In the genomic region with DNA sequence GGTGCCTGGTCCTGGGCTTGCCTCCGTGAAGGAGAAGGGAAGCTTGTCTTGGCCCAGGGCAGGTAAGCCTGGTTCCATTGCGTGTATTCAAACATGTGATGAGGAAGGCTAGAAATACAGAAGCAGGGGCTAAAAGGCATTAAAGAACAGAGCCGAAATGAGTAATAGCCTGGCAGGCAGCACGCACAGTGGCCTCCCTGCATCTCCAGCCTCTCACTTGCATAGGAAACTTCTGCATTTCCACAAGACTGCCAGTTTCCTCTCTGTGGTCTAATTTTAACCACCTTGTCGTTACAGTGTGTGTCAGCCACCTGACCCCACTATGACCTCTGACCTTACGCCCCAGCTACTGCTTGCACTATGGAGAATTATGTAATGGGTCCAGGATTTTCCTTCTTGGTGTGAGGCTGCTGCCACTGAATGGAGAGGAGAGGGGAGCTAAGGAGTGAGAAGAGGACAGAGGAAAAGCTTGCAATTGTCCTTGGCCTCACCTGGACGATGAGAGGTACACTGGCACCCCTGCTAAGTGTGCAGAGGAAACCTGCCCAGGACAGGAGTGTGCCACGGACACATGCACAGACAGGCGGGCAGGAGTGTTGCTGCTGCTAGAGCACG, we compare ENCODE assay signal across 8 cellular contexts. TPM values are rescaled to one million over a fixed set of nuclear protein-coding genes. Genes with fewer than 3 reads are reported as not detected.
DNase-seq lines count a peak whose midpoint lies in the region; ATAC-seq and TF ChIP-seq lines count a peak whose summit lies in the region.

No MANE protein-coding gene starts in this region.

- ATAC-seq in GM19351 (IDR thresholded peaks at IDR 0.05; ENCODE audit: unreplicated experiment) (peak; percentile 44), left lung (peak; percentile 9), GM18520 (IDR thresholded peaks at IDR 0.05; ENCODE audit: unreplicated experiment) (no peak)
- peak; percentile 66 to 70 for ATAC-seq in activated T-cell treated with anti-CD3 and anti-CD28 coated beads, Interleukin-2, amount 50 U/mL, for 72 hours (replicated peaks in 1 of 2)

- no peaks in the 10 kb centered on the region for H3K9me2 ChIP-seq in Karpas-422 (replicated peaks; ENCODE audit: insufficient read depth, low read length)

- H3K9me3 Mint-ChIP-seq in activated T-cell treated with anti-CD3 and anti-CD28 coated beads, Interleukin-2, amount 50 U/mL, for 72 hours, result no peaks in the 10 kb centered on the region

- no peak overlapping the region for H3K4me3 ChIP-seq in Karpas-422 (ENCODE audit: low read length)
- H3K4me3 ChIP-seq in left lung, result no peak overlapping the region
- no peak overlapping the region for H3K4me3 ChIP-seq in stomach

- peak overlapping the region; percentile 1 for H3K27ac Mint-ChIP-seq in activated T-cell treated with anti-CD3 and anti-CD28 coated beads, Interleukin-2, amount 50 U/mL, for 72 hours

- peaks cover 86% of the 10 kb centered on the region for H3K4me1 Mint-ChIP-seq in activated T-cell treated with anti-CD3 and anti-CD28 coated beads, Interleukin-2, amount 50 U/mL, for 72 hours (ENCODE audit: low read depth)

- TF ChIP-seq EP300 in stomach (IDR thresholded peaks at IDR 0.05), result no peak

- H3K27me3 ChIP-seq in Karpas-422 (ENCODE audit: low read length) (no peaks in the 10 kb centered on the region), left lung (no peaks in the 10 kb centered on the region), stomach (no peaks in the 10 kb centered on the region)

- H3K79me2 ChIP-seq in Karpas-422 (ENCODE audit: low read length), result no peaks in the 10 kb centered on the region

- peak overlapping the region; percentile 5; the same call in 1 of the 2 replicates for H3K9ac ChIP-seq in Karpas-422 (ENCODE audit: low read length)

- peaks cover 11 to 12% of the 10 kb centered on the region in 2 donors for H3K36me3 Mint-ChIP-seq in activated T-cell treated with anti-CD3 and anti-CD28 coated beads, Interleukin-2, amount 50 U/mL, for 72 hours (ENCODE audit: insufficient read depth in 2 of 2)

- H3K27ac ChIP-seq in Karpas-422 (ENCODE audit: low read length) (peak overlapping the region; percentile 39; the same call in 1 of the 2 replicates), left lung (peak overlapping the region in 1 of 2 donors; percentile 69), stomach (peak overlapping the region; percentile 64 to 92 (median 85))

- H2AFZ ChIP-seq in Karpas-422 (ENCODE audit: low read length), result no peak overlapping the region

- TF ChIP-seq CTCF in left lung (IDR thresholded peaks at IDR 0.05), result no peak
- no peak for TF ChIP-seq CTCF in stomach (IDR thresholded peaks at IDR 0.05)

- H3K36me3 ChIP-seq in Karpas-422 (ENCODE audit: insufficient read depth, low read length) (no peaks in the 10 kb centered on the region), left lung (no peaks in the 10 kb centered on the region), stomach (peaks cover 0 to 22% (median 3%) of the 10 kb centered on the region in 4 donors)

- H3K4me1 ChIP-seq in Karpas-422 (ENCODE audit: low read length) (peaks cover 58% of the 10 kb centered on the region), left lung (peaks cover 65 to 96% of the 10 kb centered on the region in 2 donors), stomach (peaks cover 68 to 90% (median 80%) of the 10 kb centered on the region in 4 donors)

- intact Hi-C loops in left lung (cut with DNase I) (no loop called here), stomach (cut with DNase I; ENCODE audit: low total_unique reads) (no loop called here)

- H3K9me3 ChIP-seq in Karpas-422 (ENCODE audit: low read length) (no peaks in the 10 kb centered on the region), left lung (no peaks in the 10 kb centered on the region), stomach (no peaks in the 10 kb centered on the region)

- DNase-seq in Karpas-422 (peak; percentile 66), left lung (peak in 1 of 2 donors; percentile 71), stomach (no peak), NCI-H345 treated with DMSO at 0.1 percent for 48 hours (lab: John Stamatoyannopoulos, UW; ENCODE audit: unreplicated experiment) (no peak), HuH-7.5 (ENCODE audit: low spot score) (no peak)
- DNase-seq in activated T-cell treated with anti-CD3 and anti-CD28 coated beads, Interleukin-2, amount 50 U/mL, for 72 hours, result peak; percentile 67 to 70

- H4K20me1 ChIP-seq in Karpas-422 (ENCODE audit: insufficient read depth, low read depth, low read length), result no peaks in the 10 kb centered on the region

- peak overlapping the region; percentile 49 to 56 for H3K4me3 Mint-ChIP-seq in activated T-cell treated with anti-CD3 and anti-CD28 coated beads, Interleukin-2, amount 50 U/mL, for 72 hours

- WGBS in stomach, 5 donors, result 56 to 69% (median 65%) methylated on average over 9 to 10 of the region's 10 CpGs

- peak overlapping the region; percentile 8 for H3K4me2 ChIP-seq in Karpas-422 (ENCODE audit: low read depth, low read length, poor library complexity, severe bottlenecking)

- no peaks in the 10 kb centered on the region for H3K27me3 Mint-ChIP-seq in activated T-cell treated with anti-CD3 and anti-CD28 coated beads, Interleukin-2, amount 50 U/mL, for 72 hours (ENCODE audit: low read depth)

- TF ChIP-seq POLR2A in stomach (IDR thresholded peaks at IDR 0.05), result no peak

RNA-seq across cellular contexts. Expression of a gene that starts 32.8 kb away (rescaled TPM):
- 3.2 and 13.9 TPM in 2 replicates for total RNA-seq in Karpas-422 (2014; rRNA removed; shearing (Covaris generic); ENCODE audit: low replicate concordance)
- total RNA-seq in activated T-cell treated with anti-CD3 and anti-CD28 coated beads, Interleukin-2, amount 50 U/mL, for 72 hours, result 10 to 100 TPM; 11.7 to 21.4 TPM
- total RNA-seq in left lung (10 to 100 TPM; 25.5 to 28.2 TPM), stomach (100 to 1,000 TPM in 1 of 5 donors, 10 to 100 TPM in 1, 1 to 10 TPM in 3; 7.6 to 107 (median 9.4) TPM)
- 10 to 100 TPM in 1 of 3 donors, 1 to 10 TPM in 2; 1.5 to 11.2 (median 6.2) TPM for polyA plus RNA-seq in stomach

RNA-seq across cellular contexts. Expression of a gene that starts 45.9 kb away (rescaled TPM):
- total RNA-seq in Karpas-422 (2014; rRNA removed; shearing (Covaris generic); ENCODE audit: low replicate concordance), result 49.1 and 50.2 TPM in 2 replicates
- total RNA-seq in activated T-cell treated with anti-CD3 and anti-CD28 coated beads, Interleukin-2, amount 50 U/mL, for 72 hours, result 10 to 100 TPM; 29.0 to 33.3 TPM
- total RNA-seq in left lung (10 to 100 TPM; 26.1 to 28.7 TPM), stomach (10 to 100 TPM in 3 of 5 donors, 1 to 10 TPM in 1, not detected in 1; 3.1 to 31.9 (median 17.3) TPM)
- 10 to 100 TPM; 60.3 to 83.4 (median 66.7) TPM for polyA plus RNA-seq in stomach

RNA-seq across cellular contexts. Expression of a gene that starts 57.8 kb away (rescaled TPM):
- total RNA-seq in Karpas-422 (2014; rRNA removed; shearing (Covaris generic); ENCODE audit: low replicate concordance), result 37.5 and 41.9 TPM in 2 replicates
- 10 to 100 TPM; 36.8 to 40.8 TPM for total RNA-seq in activated T-cell treated with anti-CD3 and anti-CD28 coated beads, Interleukin-2, amount 50 U/mL, for 72 hours
- total RNA-seq in left lung, result 10 to 100 TPM; 30.7 to 36.0 TPM
- total RNA-seq in stomach, result 100 to 1,000 TPM in 2 of 5 donors, 10 to 100 TPM in 3; 26.1 to 188 (median 95.0) TPM
- polyA plus RNA-seq in stomach, result 10 to 100 TPM; 11.6 to 27.9 (median 17.7) TPM

Comparison
In these comparisons a context has a peak if more than half of its experiments do, and no peak if none do; other contexts are left out.
1. DNase-seq: peak in Karpas-422 (single experiment) and activated T-cell treated with anti-CD3 and anti-CD28 coated beads, Interleukin-2, amount 50 U/mL, for 72 hours (2 of 2); none in stomach (single experiment), NCI-H345 treated with DMSO at 0.1 percent for 48 hours (single experiment) and HuH-7.5 (single experiment).